Comparison of ENCODE assay signal across 29 cellular contexts in genomic region chr7:93623816-93624215, GRCh38. TPM values are rescaled to one million over a fixed set of nuclear protein-coding genes. Genes with fewer than 3 reads are reported as not detected.
"Had no signal": no experiment of that assay in that cellular context is flagged by ENCODE, and none has a peak within 500 bp of the region (broad histone marks: within the 10 kb centered on the region; RNA-seq: fewer than 3 reads in every experiment).

No MANE protein-coding gene starts in this region.

- H3K4me1 ChIP-seq: suprapubic skin, testis, thyroid gland, tibial artery, tibial nerve, transverse colon, upper lobe of left lung, upper lobe of right lung, uterus, vagina had no signal

- H3K9me3 ChIP-seq: stomach, suprapubic skin, testis, thoracic aorta, thyroid gland, tibial artery, tibial nerve, upper lobe of left lung, upper lobe of right lung, uterus, vagina had no signal

- DNase-seq: stimulated activated CD4-positive, alpha-beta T cell treated with anti-CD3 and anti-CD28 coated beads, Interleukin-2, amount 100 ng/mL, for 48 hours; stimulated activated CD4-positive, alpha-beta T cell treated with anti-CD3 and anti-CD28 coated beads, Interleukin-4, amount 100 ng/mL, for 1 hour; stimulated activated CD4-positive, alpha-beta T cell treated with anti-CD3 and anti-CD28 coated beads, Interleukin-4, amount 100 ng/mL, for 24 hours; stimulated activated CD4-positive, alpha-beta T cell treated with anti-CD3 and anti-CD28 coated beads, Interleukin-4, amount 100 ng/mL, for 4 hours; stimulated activated CD8-positive, alpha-beta memory T cell treated with anti-CD3 and anti-CD28 coated beads, Interleukin-4, amount 100 ng/mL, for 48 hours; stimulated activated naive B cell treated with anti-CD40 and anti-IgM and Interleukin-4, amounts not matched to agents 10 μg/mL and 1 μg/mL and 100 μg/mL, for 72 hours; stimulated activated naive CD4-positive, alpha-beta T cell; stimulated activated naive CD4-positive, alpha-beta T cell treated with Interleukin-2 at 50 U/mL for 16 hours; stimulated activated naive CD8-positive, alpha-beta T cell treated with anti-CD3 and anti-CD28 coated beads, Interleukin-15, amount 100 ng/mL, for 72 hours; stimulated activated naive CD8-positive, alpha-beta T cell treated with anti-CD3 and anti-CD28 coated beads, Interleukin-15, Interleukin-2, amounts not matched to agents 100 U/mL and 50 U/mL, for 24 hours; stomach; substantia nigra; testis; thyroid gland; tibial artery; transverse colon; trophoblast cell; upper lobe of left lung; upper lobe of right lung; uterus had no signal

- ATAC-seq: stimulated activated effector memory CD8-positive, alpha-beta T cell treated with anti-CD3 and anti-CD28 coated beads, Interleukin-12 subunit alpha, Interleukin-12 subunit beta, amount 100 ng/mL, for 72 hours; stimulated activated memory B cell treated with anti-CD40 and anti-IgM and Interleukin-4, amounts not matched to agents 10 μg/mL and 1 μg/mL and 100 μg/mL, for 72 hours; stimulated activated naive B cell treated with anti-CD40 and anti-IgM and Interleukin-4, amounts not matched to agents 10 μg/mL and 1 μg/mL and 100 μg/mL, for 72 hours; stimulated activated naive CD8-positive, alpha-beta T cell treated with anti-CD3 and anti-CD28 coated beads, Interleukin-15, amount 100 ng/mL, for 72 hours; stimulated activated naive CD8-positive, alpha-beta T cell treated with anti-CD3 and anti-CD28 coated beads, Interleukin-15, Interleukin-2, amounts not matched to agents 100 U/mL and 50 U/mL, for 24 hours; upper lobe of right lung had no signal

- H3K36me3 ChIP-seq: stomach, suprapubic skin, thoracic aorta, thyroid gland, tibial artery, tibial nerve, transverse colon, upper lobe of left lung, upper lobe of right lung, uterus, vagina had no signal

- H3K4me3 ChIP-seq: stomach, suprapubic skin, testis, thoracic aorta, thyroid gland, tibial artery, tibial nerve, transverse colon, upper lobe of left lung, upper lobe of right lung, uterus, vagina had no signal

- FAIRE-seq: urothelium cell line had no signal

- H3K27ac ChIP-seq: stomach, suprapubic skin, testis, thoracic aorta, thyroid gland, tibial artery, tibial nerve, transverse colon, upper lobe of left lung, upper lobe of right lung, uterus, vagina had no signal

- H3K27me3 ChIP-seq: stomach, suprapubic skin, testis, thyroid gland, tibial artery, tibial nerve, transverse colon, upper lobe of left lung, upper lobe of right lung, uterus, vagina had no signal

RNA-seq across cellular contexts. Expression of gene CALCR, which starts 49.3 kb away (rescaled TPM):
- total RNA-seq: stomach, suprapubic skin, temporal lobe, thoracic aorta, transverse colon, upper lobe of right lung, vagina had no signal
- polyA plus RNA-seq: stomach, urinary bladder had no signal
